ENCODE assay signal across 27 cellular contexts in genomic region chr3:184481924-184482671, GRCh38.
DNase-seq lines count a peak whose midpoint lies in the region; FAIRE-seq and TF ChIP-seq lines count a peak whose summit lies in the region.
"Had no signal": no experiment of that assay in that cellular context is flagged by ENCODE, and none has a peak within 500 bp of the region (broad histone marks: within the 10 kb centered on the region; RNA-seq: fewer than 3 reads in every experiment).

No MANE protein-coding gene starts in this region.

- no peaks in the 10 kb centered on the region for H4K20me1 ChIP-seq in keratinocyte (ENCODE audit: control insufficient read depth, extremely low read depth, insufficient read depth, low read length)

- H3K4me2 ChIP-seq in keratinocyte (ENCODE audit: control insufficient read depth, extremely low read depth, insufficient read depth, low read depth, low read length): peak overlapping the region; percentile 72

- FAIRE-seq in keratinocyte (lab: Jason Lieb, UNC): no peak
- FAIRE-seq: A204.1, colon, H1 had no signal

- dilution Hi-C loops in keratinocyte (cut with MboI; ENCODE audit: extremely low pct_ligation_motif_present, low sequenced_read_pairs): no loop called here

- H3K9ac ChIP-seq in keratinocyte (ENCODE audit: control insufficient read depth, extremely low read depth, insufficient read depth, low read length): no peak overlapping the region

- no peaks in the 10 kb centered on the region for H3K9me1 ChIP-seq in keratinocyte (ENCODE audit: control insufficient read depth, extremely low read depth, insufficient read depth, low read length)

- H3K4me1 ChIP-seq in HEK293 (ENCODE audit: control insufficient read depth, insufficient read depth, low read length) (peaks cover 7% of the 10 kb centered on the region), keratinocyte (ENCODE audit: control insufficient read depth, extremely low read depth, insufficient read depth, low read length) (peaks cover 7% of the 10 kb centered on the region)
- H3K4me1 ChIP-seq: transverse colon had no signal

- H3K36me3 ChIP-seq in HEK293 (ENCODE audit: control insufficient read depth in 2 of 2, insufficient read depth in 1 of 2, low read length in 2 of 2) (no peaks in the 10 kb centered on the region), keratinocyte (ENCODE audit: control insufficient read depth in 2 of 2, extremely low read depth in 1 of 2, insufficient read depth in 2 of 2, low read length in 2 of 2) (no peaks in the 10 kb centered on the region)
- H3K36me3 ChIP-seq: transverse colon had no signal

- H3K79me2 ChIP-seq in keratinocyte (ENCODE audit: control insufficient read depth, insufficient read depth, low read length): no peaks in the 10 kb centered on the region

- H3K27me3 Mint-ChIP-seq in activated T-helper 1 cell treated with anti-CD3 and anti-CD28 coated beads, Interleukin-12 subunit alpha, Interleukin-12 subunit beta, Interleukin-2, Interleukin-4 antibody, amounts not matched to agents 30 ng/mL and 10 ng/mL and 1 ng/mL, durations not matched to agents 14 hours and 24 hours and 36 hours (ENCODE audit: insufficient read depth): peaks cover 13% of the 10 kb centered on the region

- no peak overlapping the region for H3K4me3 Mint-ChIP-seq in activated T-helper 1 cell treated with anti-CD3 and anti-CD28 coated beads, Interleukin-12 subunit alpha, Interleukin-12 subunit beta, Interleukin-2, Interleukin-4 antibody, amounts not matched to agents 30 ng/mL and 10 ng/mL and 1 ng/mL, durations not matched to agents 14 hours and 24 hours and 36 hours
- H3K4me3 Mint-ChIP-seq: activated CD8-positive, alpha-beta T cell treated with anti-CD3 and anti-CD28 coated beads for 36 hours; B cell; brain; endodermal cell; stimulated activated naive CD8-positive, alpha-beta T cell treated with anti-CD3 and anti-CD28 coated beads, Interleukin-15, amount 100 ng/mL, for 72 hours had no signal

- H3K27ac ChIP-seq in HEK293 (ENCODE audit: extremely low read depth, low read depth, low read length): no peak overlapping the region
- H3K27ac ChIP-seq in keratinocyte (ENCODE audit: control insufficient read depth, insufficient read depth, low read length): no peak overlapping the region
- H3K27ac ChIP-seq: transverse colon had no signal

- H3K27ac Mint-ChIP-seq in activated T-helper 1 cell treated with anti-CD3 and anti-CD28 coated beads, Interleukin-12 subunit alpha, Interleukin-12 subunit beta, Interleukin-2, Interleukin-4 antibody, amounts not matched to agents 30 ng/mL and 10 ng/mL and 1 ng/mL, durations not matched to agents 14 hours and 24 hours and 36 hours: no peak overlapping the region
- H3K27ac Mint-ChIP-seq: activated CD8-positive, alpha-beta T cell treated with anti-CD3 and anti-CD28 coated beads for 36 hours; B cell; brain; endodermal cell; stimulated activated naive CD8-positive, alpha-beta T cell treated with anti-CD3 and anti-CD28 coated beads, Interleukin-15, amount 100 ng/mL, for 72 hours had no signal

- no peaks in the 10 kb centered on the region for H3K27me3 ChIP-seq in keratinocyte (ENCODE audit: control insufficient read depth, extremely low read depth, insufficient read depth, low read length)

- intact Hi-C loops in activated T-helper 1 cell treated with anti-CD3 and anti-CD28 coated beads, Interleukin-12 subunit alpha, Interleukin-12 subunit beta, Interleukin-2, Interleukin-4 antibody, amounts not matched to agents 30 ng/mL and 10 ng/mL and 1 ng/mL, durations not matched to agents 14 hours and 24 hours and 36 hours (cut with micrococcal nuclease): no loop called here

- no peak for TF ChIP-seq CTCF in HEK293 (tag by site-specific recombination; IDR thresholded peaks at IDR 0.05)
- no peak for TF ChIP-seq CTCF in keratinocyte (optimal IDR thresholded peaks at IDR 0.05 in 1 of 3, IDR thresholded peaks at IDR 0.05 in 1 of 3, conservative IDR thresholded peaks at IDR 0.05 in 1 of 3; ENCODE audit: extremely low read depth in 1 of 3, insufficient read depth in 2 of 3, low read length in 3 of 3)

- POLR2A ChIA-PET in HEK293 (lab: Yijun Ruan, JAX): no interaction called here

- H3K9me3 ChIP-seq in HEK293 (ENCODE audit: control insufficient read depth, insufficient read depth, low read depth, low read length) (no peaks in the 10 kb centered on the region), keratinocyte (ENCODE audit: control insufficient read depth, low read depth, low read length) (no peaks in the 10 kb centered on the region)
- H3K9me3 ChIP-seq: transverse colon had no signal

- CTCF ChIA-PET in HEK293 (lab: Yijun Ruan, JAX): interaction anchor here (3.3 to 4.4 kb wide), 2 partner anchors 13 to 31 kb away, joined by 17 to 21 read pairs; no protein-coding TSS in a partner anchor

- H3K36me3 Mint-ChIP-seq in activated T-helper 1 cell treated with anti-CD3 and anti-CD28 coated beads, Interleukin-12 subunit alpha, Interleukin-12 subunit beta, Interleukin-2, Interleukin-4 antibody, amounts not matched to agents 30 ng/mL and 10 ng/mL and 1 ng/mL, durations not matched to agents 14 hours and 24 hours and 36 hours (ENCODE audit: low read depth): no peaks in the 10 kb centered on the region
- H3K36me3 Mint-ChIP-seq: brain had no signal

- H3K4me3 ChIP-seq in HEK293 (ENCODE audit: low read depth, low read length) (no peak overlapping the region), keratinocyte (ENCODE audit: control insufficient read depth in 2 of 3, extremely low read depth in 1 of 3, insufficient read depth in 2 of 3, low read depth in 1 of 3, low read length in 3 of 3) (no peak overlapping the region)
- H3K4me3 ChIP-seq: transverse colon had no signal

- no peaks in the 10 kb centered on the region for H3K4me1 Mint-ChIP-seq in activated T-helper 1 cell treated with anti-CD3 and anti-CD28 coated beads, Interleukin-12 subunit alpha, Interleukin-12 subunit beta, Interleukin-2, Interleukin-4 antibody, amounts not matched to agents 30 ng/mL and 10 ng/mL and 1 ng/mL, durations not matched to agents 14 hours and 24 hours and 36 hours (ENCODE audit: low read depth)
- H3K4me1 Mint-ChIP-seq: brain; endodermal cell; stimulated activated naive CD8-positive, alpha-beta T cell treated with anti-CD3 and anti-CD28 coated beads, Interleukin-15, amount 100 ng/mL, for 72 hours had no signal

- H3K9me3 Mint-ChIP-seq in activated T-helper 1 cell treated with anti-CD3 and anti-CD28 coated beads, Interleukin-12 subunit alpha, Interleukin-12 subunit beta, Interleukin-2, Interleukin-4 antibody, amounts not matched to agents 30 ng/mL and 10 ng/mL and 1 ng/mL, durations not matched to agents 14 hours and 24 hours and 36 hours: no peaks in the 10 kb centered on the region
- H3K9me3 Mint-ChIP-seq: activated CD8-positive, alpha-beta T cell treated with anti-CD3 and anti-CD28 coated beads for 36 hours; endodermal cell; stimulated activated naive CD8-positive, alpha-beta T cell treated with anti-CD3 and anti-CD28 coated beads, Interleukin-15, amount 100 ng/mL, for 72 hours had no signal

- no peak overlapping the region for H2AFZ ChIP-seq in keratinocyte (ENCODE audit: control insufficient read depth, low read length)

- DNase-seq in NCI-H2107 treated with DMSO at 0.1 percent for 48 hours (lab: John Stamatoyannopoulos, UW; ENCODE audit: unreplicated experiment) (peak; percentile 24), NCI-H2107 (lab: John Stamatoyannopoulos, UW) (no peak), NCI-H82 treated with DMSO at 0.1 percent for 48 hours (lab: John Stamatoyannopoulos, UW; ENCODE audit: unreplicated experiment) (peak; percentile 80), keratinocyte (ENCODE audit: low read depth, low spot score) (no peak), NCI-H146 treated with DMSO at 0.1 percent for 48 hours (lab: John Stamatoyannopoulos, UW; ENCODE audit: unreplicated experiment) (no peak), hippocampal formation (lab: John Stamatoyannopoulos, UW) (no peak)
- DNase-seq in activated T-helper 1 cell treated with anti-CD3 and anti-CD28 coated beads, Interleukin-12 subunit alpha, Interleukin-12 subunit beta, Interleukin-2, Interleukin-4 antibody, amounts not matched to agents 30 ng/mL and 10 ng/mL and 1 ng/mL, durations not matched to agents 14 hours and 24 hours and 36 hours (ENCODE audit: low spot score): no peak
- DNase-seq: activated CD4-positive, CD25-positive, alpha-beta regulatory T cell treated with anti-CD3 and anti-CD28 coated beads, Interleukin-2, amount 50 U/mL, for 72 hours; activated CD8-positive, alpha-beta T cell treated with anti-CD3 and anti-CD28 coated beads for 36 hours; activated T-cell treated with anti-CD3 and anti-CD28 coated beads, Interleukin-2, amount 50 U/mL, for 1 hour; Calu3; endodermal cell; mesenchymal stem cell; NCI-H1105 treated with DMSO at 0.1 percent for 48 hours; nucleus accumbens; RPMI8226; stimulated activated CD4-positive, alpha-beta T cell treated with anti-CD3 and anti-CD28 coated beads, Interleukin-12 subunit alpha, Interleukin-12 subunit beta, amount 100 ng/mL, for 4 hours; stimulated activated CD4-positive, alpha-beta T cell treated with anti-CD3 and anti-CD28 coated beads, Interleukin-4, amount 100 ng/mL, for 4 hours; stimulated activated naive CD8-positive, alpha-beta T cell treated with anti-CD3 and anti-CD28 coated beads, Interleukin-15, amount 100 ng/mL, for 72 hours; T-helper 9 cell; transverse colon had no signal

TF ChIP-seq in HEK293, 187 proteins besides CTCF, POLR2A, EP300 and RAD21 (continues in another document):
- TF ChIP-seq ZNF692 (tag by site-specific recombination; IDR thresholded peaks at IDR 0.05) (0 out of 2 replicates have a peak, but pooled peaks have one; percentile 38), ZNF664 (tag by site-specific recombination; IDR thresholded peaks at IDR 0.05) (no peak), KLF7 (tag by site-specific recombination; IDR thresholded peaks at IDR 0.05; ENCODE audit: borderline replicate concordance) (no peak), ZNF600 (tag by site-specific recombination; IDR thresholded peaks at IDR 0.05) (peak; percentile 64), ZNF660 (tag by site-specific recombination; IDR thresholded peaks at IDR 0.05) (0 out of 2 replicates have a peak, but pooled peaks have one; percentile 16), ZBTB17 (tag by site-specific recombination; IDR thresholded peaks at IDR 0.05) (peak; percentile 27; the same call in 1 of the 2 replicates), ZFP37 (tag by site-specific recombination; IDR thresholded peaks at IDR 0.05) (0 out of 2 replicates have a peak, but pooled peaks have one; percentile 25), WT1 (tag by site-specific recombination; IDR thresholded peaks at IDR 0.05) (no peak)

Comparison
In these comparisons a context has a peak if more than half of its experiments do, and no peak if none do; other contexts are left out.
1. DNase-seq: peak in NCI-H2107 treated with DMSO at 0.1 percent for 48 hours (single experiment) and NCI-H82 treated with DMSO at 0.1 percent for 48 hours (single experiment); none in NCI-H2107 (single experiment), keratinocyte (single experiment), NCI-H146 treated with DMSO at 0.1 percent for 48 hours (single experiment), hippocampal formation (0 of 2) and activated T-helper 1 cell treated with anti-CD3 and anti-CD28 coated beads, Interleukin-12 subunit alpha, Interleukin-12 subunit beta, Interleukin-2, Interleukin-4 antibody, amounts not matched to agents 30 ng/mL and 10 ng/mL and 1 ng/mL, durations not matched to agents 14 hours and 24 hours and 36 hours (single experiment).